1 cellular context compared by ENCODE assay signal in genomic region chr2:19901458-19902271, GRCh38.
A peak's percentile ranks its signal among the peaks of the same experiment; 100 is the strongest.
TF ChIP-seq lines count a peak whose summit lies in the region.

Gene TTC32 (minus strand): TSS chr2:19901983. CDS start chr2:19901854, 129 bp downstream.

TF ChIP-seq in K562, 482 proteins besides CTCF, POLR2A, EP300 and RAD21 (continued from another document and continues in another):
- TF ChIP-seq PATZ1 (CRISPR knock-in tag; IDR thresholded peaks at IDR 0.05; ENCODE audit: borderline replicate concordance), result no peak
- no peak for TF ChIP-seq ATF4 (CRISPR knock-in tag; IDR thresholded peaks at IDR 0.05)
- peak; percentile 47 for TF ChIP-seq PRDM10 (IDR thresholded peaks at IDR 0.05; ENCODE audit: partially characterized antibody)
- no peak for TF ChIP-seq ASH1L (IDR thresholded peaks at IDR 0.05; ENCODE audit: borderline replicate concordance, low read depth, partially characterized antibody)
- TF ChIP-seq TSHZ1 (CRISPR knock-in tag; IDR thresholded peaks at IDR 0.05), result no peak
- no peak for TF ChIP-seq IRF1 (CRISPR knock-in tag; IDR thresholded peaks at IDR 0.05; ENCODE audit: borderline replicate concordance)
- TF ChIP-seq NFRKB (IDR thresholded peaks at IDR 0.05; ENCODE audit: low read depth), result peak; percentile 97
- no peak for TF ChIP-seq ZNF232 (CRISPR knock-in tag; IDR thresholded peaks at IDR 0.05)
- peak; percentile 88 for TF ChIP-seq CHD1 (IDR thresholded peaks at IDR 0.05; ENCODE audit: low read length)
- 0 out of 2 replicates have a peak, but pooled peaks have one; percentile 2 for TF ChIP-seq RREB1 (CRISPR knock-in tag; IDR thresholded peaks at IDR 0.05)
- TF ChIP-seq ZBTB8A (IDR thresholded peaks at IDR 0.05; ENCODE audit: partially characterized antibody), result no peak
- TF ChIP-seq MITF (IDR thresholded peaks at IDR 0.05), result no peak; the same call in 1 of the 2 replicates
- TF ChIP-seq E2F6 (IDR thresholded peaks at IDR 0.05; ENCODE audit: borderline replicate concordance in 1 of 2, extremely low read depth in 1 of 2, insufficient read depth in 1 of 2, insufficient read length in 1 of 2, low read depth in 1 of 2, low read length in 1 of 2, poor library complexity in 1 of 2, severe bottlenecking in 1 of 2), result peak; percentile 30 to 35
- no peak for TF ChIP-seq ZSCAN29 (IDR thresholded peaks at IDR 0.05)
- TF ChIP-seq UBTF (IDR thresholded peaks at IDR 0.05; ENCODE audit: borderline replicate concordance in 1 of 2, low read depth in 2 of 2, low read length in 2 of 2), result peak in 1 of 2 experiments; percentile 52; a peak in 2 of 4 replicates
- no peak for TF ChIP-seq GTF3C2 (IDR thresholded peaks at IDR 0.05; ENCODE audit: borderline replicate concordance, extremely low read depth, insufficient read length)
- TF ChIP-seq ZNF311 (CRISPR knock-in tag; IDR thresholded peaks at IDR 0.05), result no peak
- TF ChIP-seq CBFA2T3 (IDR thresholded peaks at IDR 0.05), result peak; percentile 75
- TF ChIP-seq ELK3 (CRISPR knock-in tag; IDR thresholded peaks at IDR 0.05), result no peak
- peak; percentile 36; the same call in 1 of the 2 replicates for TF ChIP-seq ZNF24 (IDR thresholded peaks at IDR 0.05)
- TF ChIP-seq HDGF (IDR thresholded peaks at IDR 0.05), result no peak
